In genomic region chr12:27645671-27646070, GRCh38 we compare ENCODE assay signal across 21 cellular contexts. TPM values are rescaled to one million over a fixed set of nuclear protein-coding genes. Genes with fewer than 3 reads are reported as not detected.
DNase-seq lines count a peak whose midpoint lies in the region; ATAC-seq and TF ChIP-seq lines count a peak whose summit lies in the region.
"Had no signal": no experiment of that assay in that cellular context is flagged by ENCODE, and none has a peak within 500 bp of the region (broad histone marks: within the 10 kb centered on the region; RNA-seq: fewer than 3 reads in every experiment).

No MANE protein-coding gene starts in this region.

- CTCF ChIA-PET in HEK293 (lab: Yijun Ruan, JAX), result interaction anchor here (0.8 to 2.1 kb wide), 2 partner anchors 10 to 24 kb away, joined by 3 to 6 read pairs; no protein-coding TSS in a partner anchor

- no peaks in the 10 kb centered on the region for H3K9me3 ChIP-seq in HEK293 (ENCODE audit: control insufficient read depth, insufficient read depth, low read depth, low read length)
- H3K9me3 ChIP-seq: BLaER1 had no signal

- ATAC-seq in HG03521 (IDR thresholded peaks at IDR 0.05; ENCODE audit: unreplicated experiment), result no peak
- ATAC-seq: CD8-positive, alpha-beta T cell; GM23338; HCT116 had no signal

- H3K27ac ChIP-seq in HEK293 (ENCODE audit: extremely low read depth, low read depth, low read length) (no peak overlapping the region; the same call in 1 of the 2 replicates), brain microvascular endothelial cell (peak overlapping the region; percentile 45)
- H3K27ac ChIP-seq: BLaER1, KMS-11, PC-9, RWPE1 had no signal

- peak overlapping the region; percentile 78 for H3K27ac Mint-ChIP-seq in osteocyte (ENCODE audit: unreplicated experiment)
- H3K27ac Mint-ChIP-seq: CD8-positive, alpha-beta T cell; GM23338 had no signal

- TF ChIP-seq CTCF in HEK293 (tag by site-specific recombination; IDR thresholded peaks at IDR 0.05) (no peak), brain microvascular endothelial cell (IDR thresholded peaks at IDR 0.05; ENCODE audit: low read depth, low read length, missing control alignments) (no peak), osteocyte (IDR thresholded peaks at IDR 0.05) (no peak)

- peak; percentile 29 for DNase-seq in NCI-H2029 treated with DMSO at 0.1 percent for 48 hours (lab: John Stamatoyannopoulos, UW)
- no peak for DNase-seq in brain microvascular endothelial cell
- no peak for DNase-seq in osteocyte (ENCODE audit: extremely low spot score, unreplicated experiment)
- no peak for DNase-seq in NCI-H1930 (lab: John Stamatoyannopoulos, UW)
- no peak for DNase-seq in T-helper 2 cell
- DNase-seq in activated CD4-positive, alpha-beta T cell treated with anti-CD3 and anti-CD28 coated beads for 1 hour, result no peak
- DNase-seq: Calu3; CD8-positive, alpha-beta T cell; NCI-H1436; NCI-H2081; NCI-H510A; NCI-H82; PC-9; SIG-M5 had no signal

- in situ Hi-C loops in brain microvascular endothelial cell (cut with HindIII; ENCODE audit: low pct_ligation_motif_present, low sequenced_read_pairs), result no loop called here

- peaks cover 34% of the 10 kb centered on the region for H3K4me1 Mint-ChIP-seq in osteocyte (ENCODE audit: unreplicated experiment)

- peaks cover 17% of the 10 kb centered on the region for H3K4me1 ChIP-seq in HEK293 (ENCODE audit: control insufficient read depth, insufficient read depth, low read length)
- H3K4me1 ChIP-seq: BLaER1 had no signal

- no peak overlapping the region for H3K4me3 Mint-ChIP-seq in osteocyte (ENCODE audit: unreplicated experiment)
- H3K4me3 Mint-ChIP-seq: CD8-positive, alpha-beta T cell; GM23338 had no signal

- POLR2A ChIA-PET in HEK293 (lab: Yijun Ruan, JAX), result no interaction called here

- H3K36me3 ChIP-seq in HEK293 (ENCODE audit: control insufficient read depth in 2 of 2, insufficient read depth in 1 of 2, low read length in 2 of 2) (no peaks in the 10 kb centered on the region), brain microvascular endothelial cell (replicated peaks) (peaks cover 28% of the 10 kb centered on the region)

- H3K27me3 Mint-ChIP-seq in osteocyte (ENCODE audit: unreplicated experiment), result no peaks in the 10 kb centered on the region

- H3K4me3 ChIP-seq in HEK293 (ENCODE audit: low read depth, low read length) (no peak overlapping the region), brain microvascular endothelial cell (ENCODE audit: low read depth, low read length) (no peak overlapping the region)
- H3K4me3 ChIP-seq: BLaER1, GM23338, PC-9 had no signal

- H3K27me3 ChIP-seq in brain microvascular endothelial cell (replicated peaks), result no peaks in the 10 kb centered on the region
- H3K27me3 ChIP-seq: BLaER1 had no signal

- no peaks in the 10 kb centered on the region for H3K9me3 Mint-ChIP-seq in osteocyte (ENCODE audit: unreplicated experiment)
- H3K9me3 Mint-ChIP-seq: CD8-positive, alpha-beta T cell; GM23338 had no signal

- peaks cover 21% of the 10 kb centered on the region for H3K36me3 Mint-ChIP-seq in osteocyte (ENCODE audit: unreplicated experiment)
- H3K36me3 Mint-ChIP-seq: CD8-positive, alpha-beta T cell had no signal

TF ChIP-seq in HEK293, 187 proteins besides CTCF, POLR2A, EP300 and RAD21:
- no peak for TF ChIP-seq ZNF274 (IDR thresholded peaks at IDR 0.05; ENCODE audit: low read length)
- TF ChIP-seq ZNF274 (tag by site-specific recombination; IDR thresholded peaks at IDR 0.05; ENCODE audit: borderline replicate concordance), result no peak
- TF ChIP-seq TRIM28 (IDR thresholded peaks at IDR 0.05; ENCODE audit: borderline replicate concordance, low read length), result no peak
- TF ChIP-seq FEZF1 (tag by site-specific recombination; IDR thresholded peaks at IDR 0.05), result no peak
- TF ChIP-seq ZNF777 (tag by site-specific recombination; IDR thresholded peaks at IDR 0.05; ENCODE audit: borderline replicate concordance), result no peak
- TF ChIP-seq ZXDB (tag by site-specific recombination; IDR thresholded peaks at IDR 0.05), result peak; percentile 33; the same call in 1 of the 2 replicates
- TF ChIP-seq ZNF639 (tag by site-specific recombination; IDR thresholded peaks at IDR 0.05), result no peak
TF ChIP-seq in HEK293: peak in this region for 1.

RNA-seq across cellular contexts. Expression of gene REP15, which starts 50.6 kb away (rescaled TPM):
- 1.4 and 1.6 TPM in 2 replicates for total RNA-seq in osteocyte
- total RNA-seq: CD8-positive, alpha-beta T cell had no signal
